8 cellular contexts compared by ENCODE assay signal in the genomic region with DNA sequence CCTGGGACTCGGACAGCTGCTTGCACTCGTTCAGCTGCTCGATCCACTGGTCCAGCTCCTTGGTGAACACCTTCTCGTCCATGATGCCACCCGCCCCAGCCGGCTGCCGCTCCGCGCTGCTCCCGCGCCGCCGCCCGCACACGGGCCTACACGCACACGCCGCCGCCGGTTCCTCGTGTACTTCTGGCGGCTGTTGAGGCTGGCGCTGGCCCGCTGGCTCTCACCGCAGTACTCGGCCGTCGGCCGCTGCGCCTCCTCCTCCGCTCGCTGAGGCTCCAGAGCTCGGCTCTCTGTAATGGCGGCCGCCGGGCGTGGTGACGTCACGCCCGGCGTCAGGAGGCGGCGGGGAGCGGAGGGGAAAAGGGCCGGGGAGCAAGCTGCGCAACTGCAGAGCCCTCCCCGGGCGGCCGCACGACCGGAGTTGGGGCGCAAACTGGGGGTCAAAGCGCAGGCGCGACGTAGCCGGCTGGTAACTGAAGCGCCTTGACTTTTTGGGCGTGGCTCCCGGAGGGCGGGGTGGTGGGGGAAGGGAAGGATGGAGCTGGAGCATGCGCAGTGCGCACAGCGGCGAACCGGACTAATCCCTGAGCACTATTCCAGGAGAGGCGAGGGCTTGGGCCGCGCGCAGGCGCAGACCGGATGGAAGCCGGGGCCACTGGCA. TPM values are rescaled to one million over a fixed set of nuclear protein-coding genes. Genes with fewer than 3 reads are reported as not detected.
A peak's percentile ranks its signal among the peaks of the same experiment; 100 is the strongest.
DNase-seq lines count a peak whose midpoint lies in the region; ATAC-seq and TF ChIP-seq lines count a peak whose summit lies in the region.

Gene PPP2CA, minus strand, starts transcription at position 294 of the 661 bp plus-strand sequence. Its CDS starts 212 bp downstream, at position 82.

- intact Hi-C loops in head of caudate nucleus (cut with DNase I) (loop anchor here (5.0 kb wide), 2 partner anchors 61 to 146 kb away; partner anchors contain the start of gene UBE2B), ovary (cut with DNase I) (loop anchor here in 2 of 4 donors (5.0 to 10.0 kb wide), 2 partner anchors 49 to 51 kb away; partner anchors contain the start of gene SKP1 (in 2 of the 2)), thyroid gland (cut with DNase I) (loop anchor here (5.0 kb wide), 1 partner anchor 49 kb away; the partner anchor contains the start of gene SKP1)

- H3F3A ChIP-seq in SU-DHL-6 (ENCODE audit: insufficient read depth) = peaks cover 12% of the 10 kb centered on the region; the same call in 1 of the 2 replicates

- no peaks in the 10 kb centered on the region for H3K27me3 Mint-ChIP-seq in activated naive CD8-positive, alpha-beta T cell treated with anti-CD3 and anti-CD28 coated beads, Interleukin-2, amount 10 ng/mL, durations not matched to agents 7 days and 5 days

- peaks cover 32% of the 10 kb centered on the region for H4K20me1 ChIP-seq in SU-DHL-6 (ENCODE audit: low read depth, low read length)

- DNase-seq in NCI-H128 (lab: John Stamatoyannopoulos, UW; ENCODE audit: unreplicated experiment) = peak; percentile 87
- DNase-seq in activated naive CD8-positive, alpha-beta T cell treated with anti-CD3 and anti-CD28 coated beads, Interleukin-2, amount 10 ng/mL, durations not matched to agents 7 days and 5 days = peak; percentile 99
- peak; percentile 97 to 100 (median 99) for DNase-seq in head of caudate nucleus
- DNase-seq in ovary = peak; percentile 99 to 100 (median 99)
- DNase-seq in thyroid gland = peak; percentile 97 to 98

- peaks cover 35% of the 10 kb centered on the region for H3K4me1 Mint-ChIP-seq in activated naive CD8-positive, alpha-beta T cell treated with anti-CD3 and anti-CD28 coated beads, Interleukin-2, amount 10 ng/mL, durations not matched to agents 7 days and 5 days

- TF ChIP-seq POLR2A in GM10847 (IDR thresholded peaks at IDR 0.05; ENCODE audit: extremely low read depth, insufficient read length) = peak; percentile 61
- TF ChIP-seq POLR2A in ovary (IDR thresholded peaks at IDR 0.05) = peak; percentile 95
- peak; percentile 51 to 92 for TF ChIP-seq POLR2A in thyroid gland (IDR thresholded peaks at IDR 0.05)

- peak; percentile 80 for ATAC-seq in HG02678 (IDR thresholded peaks at IDR 0.05; ENCODE audit: unreplicated experiment)
- peak; percentile 88 for ATAC-seq in activated naive CD8-positive, alpha-beta T cell treated with anti-CD3 and anti-CD28 coated beads, Interleukin-2, amount 10 ng/mL, durations not matched to agents 7 days and 5 days (ENCODE audit: low read depth)

- H3K9ac ChIP-seq in SU-DHL-6 (ENCODE audit: low read length) = peak within 1 kb of the TSS; percentile 100

- H3K4me3 Mint-ChIP-seq in activated naive CD8-positive, alpha-beta T cell treated with anti-CD3 and anti-CD28 coated beads, Interleukin-2, amount 10 ng/mL, durations not matched to agents 7 days and 5 days = peak within 1 kb of the TSS; percentile 67

- peaks cover 50% of the 10 kb centered on the region for H3K79me2 ChIP-seq in SU-DHL-6 (ENCODE audit: insufficient read depth, low read length)

- WGBS in ovary, 3 donors = 0 to 1% (median 0%) methylated on average over 45 to 73 of the region's 73 CpGs
- 0 to 1% methylated on average over 13 to 18 of the region's 73 CpGs for WGBS in thyroid gland, 2 donors

- no peaks in the 10 kb centered on the region for H3K9me3 Mint-ChIP-seq in activated naive CD8-positive, alpha-beta T cell treated with anti-CD3 and anti-CD28 coated beads, Interleukin-2, amount 10 ng/mL, durations not matched to agents 7 days and 5 days

- peak within 1 kb of the TSS; percentile 98 for H3K27ac Mint-ChIP-seq in activated naive CD8-positive, alpha-beta T cell treated with anti-CD3 and anti-CD28 coated beads, Interleukin-2, amount 10 ng/mL, durations not matched to agents 7 days and 5 days

- POLR2A ChIA-PET in activated naive CD8-positive, alpha-beta T cell treated with anti-CD3 and anti-CD28 coated beads, Interleukin-2, amount 10 ng/mL, durations not matched to agents 7 days and 5 days (lab: Charles Lee) = interaction anchor here (0.6 to 3.2 kb wide), 24 partner anchors 9 to 679 kb away, joined by 3 to 48 read pairs (median 4); partner anchors contain the start of genes CAMLG, JADE2, PCBD2 and SKP1

- TF ChIP-seq CTCF in SU-DHL-6 (IDR thresholded peaks at IDR 0.05; ENCODE audit: insufficient read depth, low read length, poor library complexity, severe bottlenecking) (no peak), ovary (IDR thresholded peaks at IDR 0.05) (peak in 1 of 3 donors; percentile 27), thyroid gland (IDR thresholded peaks at IDR 0.05) (peak in 2 of 6 experiments; percentile 2 to 3)

- H3K4me3 ChIP-seq in SU-DHL-6 (ENCODE audit: insufficient read depth, low read length, poor library complexity, severe bottlenecking) (peak within 1 kb of the TSS; percentile 87), ovary (peak within 1 kb of the TSS; percentile 64), thyroid gland (replicated peaks in 1 of 3) (peak within 1 kb of the TSS; percentile 95 to 100 (median 98))

- no peaks in the 10 kb centered on the region for H3K9me2 ChIP-seq in SU-DHL-6 (replicated peaks; ENCODE audit: insufficient read depth, low read length)

- peaks cover 14% of the 10 kb centered on the region for H3K4me1 ChIP-seq in ovary (ENCODE audit: insufficient read depth)
- H3K4me1 ChIP-seq in thyroid gland = peaks cover 34 to 38% of the 10 kb centered on the region in 2 donors

- H3K27ac ChIP-seq in SU-DHL-6 (ENCODE audit: low read depth, low read length) (peak within 1 kb of the TSS; percentile 86), ovary (peak within 1 kb of the TSS; percentile 99), thyroid gland (peak within 1 kb of the TSS; percentile 98 to 100 (median 100))

- peak; percentile 31 for TF ChIP-seq EP300 in ovary (IDR thresholded peaks at IDR 0.05)

- H3K36me3 ChIP-seq in SU-DHL-6 (ENCODE audit: low read length) (peaks cover 16% of the 10 kb centered on the region), ovary (no peaks in the 10 kb centered on the region), thyroid gland (peaks cover 0 to 2% of the 10 kb centered on the region in 2 donors)

- peak within 1 kb of the TSS; percentile 93 for H2AFZ ChIP-seq in SU-DHL-6 (ENCODE audit: low read depth, low read length, severe bottlenecking)

- H3K36me3 Mint-ChIP-seq in activated naive CD8-positive, alpha-beta T cell treated with anti-CD3 and anti-CD28 coated beads, Interleukin-2, amount 10 ng/mL, durations not matched to agents 7 days and 5 days = peaks cover 18% of the 10 kb centered on the region

- H3K4me2 ChIP-seq in SU-DHL-6 (ENCODE audit: low read depth, low read length, poor library complexity, severe bottlenecking) = peak within 1 kb of the TSS; percentile 96

- H3K9me3 ChIP-seq in SU-DHL-6 (ENCODE audit: insufficient read depth, low read length) (no peaks in the 10 kb centered on the region), ovary (no peaks in the 10 kb centered on the region), thyroid gland (no peaks in the 10 kb centered on the region)

- H3K27me3 ChIP-seq in SU-DHL-6 (ENCODE audit: low read length) = no peaks in the 10 kb centered on the region
- H3K27me3 ChIP-seq in ovary = no peaks in the 10 kb centered on the region
- no peaks in the 10 kb centered on the region for H3K27me3 ChIP-seq in thyroid gland

RNA-seq across cellular contexts. Expression of gene PPP2CA, which starts in this region (rescaled TPM):
- 100 to 1,000 TPM; 122 to 129 TPM for total RNA-seq in activated naive CD8-positive, alpha-beta T cell treated with anti-CD3 and anti-CD28 coated beads, Interleukin-2, amount 10 ng/mL, durations not matched to agents 7 days and 5 days
- total RNA-seq in ovary (100 to 1,000 TPM in 2 of 7 donors, 10 to 100 TPM in 5; 76.1 to 142 (median 91.6) TPM), thyroid gland (100 to 1,000 TPM in 3 of 4 donors, 10 to 100 TPM in 1; 78.2 to 220 (median 174) TPM)
- polyA plus RNA-seq in ovary = 10 to 100 TPM; 28.0 to 81.7 TPM

Comparison
In these comparisons a context has a peak if more than half of its experiments do, and no peak if none do; other contexts are left out.
1. Peak in every context shown above with its lines: DNase-seq, ATAC-seq, H3K4me3 ChIP-seq and H3K27ac ChIP-seq.